In genomic region chr1:202871367-202871766, GRCh38 we compare ENCODE assay signal across 22 cellular contexts.
"Had no signal": no experiment of that assay in that cellular context is flagged by ENCODE, and none has a peak within 500 bp of the region (broad histone marks: within the 10 kb centered on the region; RNA-seq: fewer than 3 reads in every experiment).

No MANE protein-coding gene starts in this region.

- H3K4me3 Mint-ChIP-seq: T-cell had no signal

- DNase-seq: Karpas-422, KG1, MM.1S, NCI-H1092 treated with DMSO at 0.1 percent for 48 hours, NCI-H1436, NCI-H187, NCI-H2029, NCI-H2081 treated with DMSO at 0.1 percent for 48 hours, NCI-H2171, NCI-H226, NCI-H446, NCI-H510A, NCI-H524 treated with DMSO at 0.1 percent for 48 hours, NCI-H69, NCI-H774, SHP77, SW 1271, T-cell had no signal

- H3K4me3 ChIP-seq: SJSA1, SK-N-MC had no signal

- H3K36me3 ChIP-seq: SJSA1 had no signal

- H3K27ac ChIP-seq: RWPE1, SJSA1, SK-N-MC had no signal

- H3K4me1 Mint-ChIP-seq: T-cell had no signal

- H3K4me1 ChIP-seq: SJSA1 had no signal

- H3K27ac Mint-ChIP-seq: T-cell had no signal

- H3K9me3 ChIP-seq: SJSA1 had no signal

- H3K9me3 Mint-ChIP-seq: T-cell had no signal

- H3K27me3 ChIP-seq: SJSA1 had no signal

- H3K36me3 Mint-ChIP-seq: T-cell had no signal

- ATAC-seq: Panc1, T-cell had no signal
